8 cellular contexts compared by ENCODE assay signal in the genomic region with DNA sequence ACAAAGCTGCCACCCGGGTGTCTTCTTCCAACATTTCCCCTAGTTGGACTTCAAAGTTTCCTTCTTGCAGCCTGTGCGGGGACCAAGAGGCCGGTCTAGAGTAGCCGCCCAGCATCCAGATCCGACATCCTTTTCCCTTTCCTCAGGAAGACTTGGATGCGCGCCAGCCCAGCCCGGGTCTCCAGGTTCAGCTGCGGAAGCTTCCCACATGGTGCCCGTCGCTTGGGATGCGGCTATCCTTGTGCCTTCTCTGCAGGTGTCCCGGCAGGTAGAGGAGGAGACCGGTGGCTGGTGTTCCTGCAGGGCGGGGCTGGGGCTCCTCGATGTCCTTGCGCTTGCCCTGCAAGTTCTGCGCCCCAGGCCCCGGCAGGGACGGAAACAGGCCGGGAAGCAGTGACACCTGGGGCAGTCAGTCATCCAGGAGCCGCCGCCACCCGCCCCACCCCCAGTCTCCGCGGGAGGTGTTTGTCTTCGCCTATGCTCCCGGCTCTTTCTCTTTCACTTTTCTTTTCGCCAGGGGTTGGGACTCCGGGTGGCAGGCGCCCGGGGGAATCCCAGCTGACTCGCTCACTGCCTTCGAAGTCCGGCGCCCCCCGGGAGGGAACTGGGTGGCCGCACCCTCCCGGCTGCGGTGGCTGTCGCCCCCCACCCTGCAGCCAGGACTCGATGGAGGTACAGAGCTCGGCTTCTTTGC. TPM values are rescaled to one million over a fixed set of nuclear protein-coding genes. Genes with fewer than 3 reads are reported as not detected.
A peak's percentile ranks its signal among the peaks of the same experiment; 100 is the strongest.
DNase-seq lines count a peak whose midpoint lies in the region; ATAC-seq and TF ChIP-seq lines count a peak whose summit lies in the region.

A gene with protein sequence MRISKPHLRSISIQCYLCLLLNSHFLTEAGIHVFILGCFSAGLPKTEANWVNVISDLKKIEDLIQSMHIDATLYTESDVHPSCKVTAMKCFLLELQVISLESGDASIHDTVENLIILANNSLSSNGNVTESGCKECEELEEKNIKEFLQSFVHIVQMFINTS (plus strand): TSS at position 507 of the 694 bp plus-strand sequence. CDS start 82,882 bp downstream, outside the sequence.

- intact Hi-C loops in activated B cell treated with CpG ODN at 0.5 μM for 24 hours (cut with micrococcal nuclease): loop anchor here (2.0 to 10.0 kb wide), 5 partner anchors 69 to 1699 kb away; a partner anchor contains a TSS
- intact Hi-C loops in left colon (cut with DNase I, micrococcal nuclease): no loop called here

- H3K4me1 Mint-ChIP-seq in activated B cell treated with CpG ODN at 0.5 μM for 24 hours: peaks cover 39% of the 10 kb centered on the region

- POLR2A ChIA-PET in activated B cell treated with CpG ODN at 0.5 μM for 24 hours (lab: Charles Lee): interaction anchor here (0.7 to 0.9 kb wide), 2 partner anchors 13 to 70 kb away, joined by 3 read pairs; no protein-coding TSS in a partner anchor

- no peaks in the 10 kb centered on the region for H3K36me3 Mint-ChIP-seq in activated B cell treated with CpG ODN at 0.5 μM for 24 hours (ENCODE audit: low read depth)

- DNase-seq in DMS153 (lab: John Stamatoyannopoulos, UW): peak; percentile 75
- no peak for DNase-seq in HL-60 (ENCODE audit: low read depth in 1 of 2, low spot score in 1 of 2)
- DNase-seq in activated B cell treated with CpG ODN at 0.5 μM for 24 hours: peak; percentile 35
- DNase-seq in cerebellar cortex (ENCODE audit: low spot score): peak; percentile 5
- peak; percentile 91 to 92 for DNase-seq in left colon
- peak; percentile 73 to 77 for DNase-seq in stimulated activated CD4-positive, alpha-beta T cell treated with anti-CD3 and anti-CD28 coated beads, Interleukin-2, amount 100 ng/mL, for 24 hours
- no peak for DNase-seq in DMS79 (lab: John Stamatoyannopoulos, UW)

- no peaks in the 10 kb centered on the region for H3K27me3 Mint-ChIP-seq in activated B cell treated with CpG ODN at 0.5 μM for 24 hours

- ATAC-seq in GM21367 (IDR thresholded peaks at IDR 0.05; ENCODE audit: unreplicated experiment): peak; percentile 57
- ATAC-seq in activated B cell treated with CpG ODN at 0.5 μM for 24 hours (ENCODE audit: low read depth): peak; percentile 73
- ATAC-seq in left colon: peak; percentile 97

- H3K27me3 ChIP-seq in HL-60 (ENCODE audit: insufficient read depth, poor library complexity, severe bottlenecking): peaks cover 26% of the 10 kb centered on the region

- H3K27ac Mint-ChIP-seq in activated B cell treated with CpG ODN at 0.5 μM for 24 hours: peak within 1 kb of the TSS; percentile 84

- CTCF ChIA-PET in activated B cell treated with CpG ODN at 0.5 μM for 24 hours (lab: Charles Lee): no interaction called here

- peak within 1 kb of the TSS; percentile 94 for H3K4me3 Mint-ChIP-seq in activated B cell treated with CpG ODN at 0.5 μM for 24 hours

- H3K27ac ChIP-seq in HL-60 (replicated peaks): no peak within 1 kb of the TSS

- TF ChIP-seq CTCF in HL-60 (IDR thresholded peaks at IDR 0.05; ENCODE audit: insufficient read depth, low read length) (no peak), activated B cell treated with CpG ODN at 0.5 μM for 24 hours (IDR thresholded peaks at IDR 0.05) (no peak)

- no peaks in the 10 kb centered on the region for H3K9me3 Mint-ChIP-seq in activated B cell treated with CpG ODN at 0.5 μM for 24 hours

- H3K4me3 ChIP-seq in HL-60 (replicated peaks; ENCODE audit: insufficient read depth, low read length): peak within 1 kb of the TSS; percentile 59

RNA-seq across cellular contexts. Expression of the gene that starts here (rescaled TPM):
- total RNA-seq in activated B cell treated with CpG ODN at 0.5 μM for 24 hours: 3.4 and 3.5 TPM in 2 replicates
- total RNA-seq in left colon: 1 to 10 TPM; 5.6 to 8.2 TPM

Comparison
In these comparisons a context has a peak if more than half of its experiments do, and no peak if none do; other contexts are left out.
1. DNase-seq: peak in DMS153 (single experiment), activated B cell treated with CpG ODN at 0.5 μM for 24 hours (single experiment), cerebellar cortex (single experiment), left colon (2 of 2) and stimulated activated CD4-positive, alpha-beta T cell treated with anti-CD3 and anti-CD28 coated beads, Interleukin-2, amount 100 ng/mL, for 24 hours (2 of 2); none in HL-60 (0 of 2) and DMS79 (single experiment).
2. Peak in every context shown above with its lines, with median percentiles within 50 percentile points of each other: ATAC-seq.